ENCODE assay signal across 32 cellular contexts in the genomic region with DNA sequence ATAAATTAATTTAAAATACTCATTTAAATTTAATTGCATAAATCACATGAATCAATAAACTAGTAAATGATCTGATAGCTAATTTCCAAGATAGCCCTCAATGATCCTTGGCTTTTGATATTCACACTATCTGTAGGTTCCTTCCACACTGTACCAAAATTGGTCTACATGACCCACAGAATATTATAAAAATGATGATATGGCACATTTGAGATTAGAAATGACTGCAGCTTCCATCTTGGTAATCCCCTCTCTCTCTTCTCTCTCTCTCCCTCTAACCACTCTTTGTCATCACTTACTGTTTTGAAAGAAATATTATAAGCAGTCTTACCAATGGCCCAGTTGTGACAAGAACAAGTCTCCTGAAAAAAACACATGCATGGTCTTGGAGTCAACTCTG.
"Had no signal": no experiment of that assay in that cellular context is flagged by ENCODE, and none has a peak within 500 bp of the region (broad histone marks: within the 10 kb centered on the region; RNA-seq: fewer than 3 reads in every experiment).

No MANE protein-coding gene starts in this region.

- H3K4me1 ChIP-seq: ascending aorta had no signal

- H3K36me3 ChIP-seq: ascending aorta, cardiac muscle cell had no signal

- H3K9me3 ChIP-seq: ascending aorta had no signal

- DNase-seq: activated B cell treated with CpG ODN at 0.5 μM for 24 hours; activated CD4-positive, alpha-beta memory T cell treated with anti-CD3 and anti-CD28 coated beads, Interleukin-2, amount 10 ng/mL, durations not matched to agents 7 days and 5 days; activated CD4-positive, alpha-beta T cell treated with anti-CD3 and anti-CD28 coated beads for 1 hour; activated CD4-positive, alpha-beta T cell treated with anti-CD3 and anti-CD28 coated beads for 36 hours; activated CD4-positive, alpha-beta T cell treated with anti-CD3 and anti-CD28 coated beads for 48 hours; activated CD4-positive, alpha-beta T cell treated with anti-CD3 and anti-CD28 coated beads, Interleukin-2, amount 10 ng/mL, durations not matched to agents 7 days and 5 days; activated CD4-positive, alpha-beta T cell treated with anti-CD3 and anti-CD28 coated beads, Interleukin-2, amount 50 U/mL, for 48 hours; activated CD8-positive, alpha-beta memory T cell treated with anti-CD3 and anti-CD28 coated beads for 24 hours; activated CD8-positive, alpha-beta memory T cell treated with anti-CD3 and anti-CD28 coated beads, Interleukin-2, amount 10 ng/mL, durations not matched to agents 7 days and 5 days; activated CD8-positive, alpha-beta memory T cell treated with anti-CD3 and anti-CD28 coated beads, Interleukin-2, amount 50 U/mL, for 48 hours; activated CD8-positive, alpha-beta T cell treated with anti-CD3 and anti-CD28 coated beads, Interleukin-2, amount 10 ng/mL, durations not matched to agents 7 days and 5 days; activated effector memory CD4-positive, alpha-beta T cell treated with Interleukin-2 at 50 U/mL for 16 hours; activated gamma-delta T cell; activated naive CD4-positive, alpha-beta T cell treated with anti-CD3 and anti-CD28 coated beads, Interleukin-2, amount 10 ng/mL, durations not matched to agents 7 days and 5 days; activated naive CD4-positive, alpha-beta T cell treated with Interleukin-2 at 50 U/mL for 16 hours; activated naive CD8-positive, alpha-beta T cell treated with anti-CD3 and anti-CD28 coated beads, Interleukin-2, amount 10 ng/mL, durations not matched to agents 7 days and 5 days; activated naive CD8-positive, alpha-beta T cell treated with anti-CD3 and anti-CD28 coated beads, Interleukin-2, amount 50 U/mL, for 24 hours; activated T-cell treated with anti-CD3 and anti-CD28 coated beads, Interleukin-2, amount 50 U/mL, for 24 hours; activated T-cell treated with anti-CD3 and anti-CD28 coated beads, Interleukin-2, amount 50 U/mL, for 48 hours; amygdala; anterior cingulate cortex; caudate nucleus; cerebellar nuclear complex; T-helper 1 cell; T-helper 2 cell; T-helper 9 cell had no signal

- H3K27ac ChIP-seq: ascending aorta, cardiac muscle cell, VCaP had no signal

- ATAC-seq: activated CD4-positive, alpha-beta T cell treated with anti-CD3 and anti-CD28 coated beads for 36 hours; activated CD4-positive, CD25-positive, alpha-beta regulatory T cell treated with anti-CD3 and anti-CD28 coated beads, Interleukin-2, amount 50 U/mL, for 24 hours; activated CD8-positive, alpha-beta memory T cell treated with anti-CD3 and anti-CD28 coated beads, Interleukin-2, amount 10 ng/mL, durations not matched to agents 7 days and 5 days; activated CD8-positive, alpha-beta T cell treated with anti-CD3 and anti-CD28 coated beads, Interleukin-2, amount 10 ng/mL, durations not matched to agents 7 days and 5 days; activated naive CD8-positive, alpha-beta T cell treated with anti-CD3 and anti-CD28 coated beads, Interleukin-2, amount 50 U/mL, for 24 hours had no signal

- FAIRE-seq: bronchial epithelial cell, TTC549 had no signal

- H3K4me3 ChIP-seq: ascending aorta, cardiac muscle cell had no signal

- H3K27me3 ChIP-seq: ascending aorta, cardiac muscle cell had no signal
